In genomic region chr5:6949230-6949629, GRCh38 we compare ENCODE assay signal across 28 cellular contexts.
DNase-seq lines count a peak whose midpoint lies in the region; ATAC-seq and FAIRE-seq lines count a peak whose summit lies in the region.
"Had no signal": no experiment of that assay in that cellular context is flagged by ENCODE, and none has a peak within 500 bp of the region (broad histone marks: within the 10 kb centered on the region; RNA-seq: fewer than 3 reads in every experiment).

No MANE protein-coding gene starts in this region.

- H3K4me3 ChIP-seq in mesendoderm (ENCODE audit: low read length) (no peak overlapping the region), trophoblast cell (ENCODE audit: low read depth, low read length) (no peak overlapping the region)
- H3K4me3 ChIP-seq: BLaER1, GM12878 had no signal

- H3K4ac ChIP-seq in mesendoderm (ENCODE audit: low read depth, low read length) (no peak overlapping the region), trophoblast cell (ENCODE audit: low read depth, low read length) (no peak overlapping the region)

- no peaks in the 10 kb centered on the region for H3K27me3 ChIP-seq in mesendoderm (ENCODE audit: insufficient read depth, low read length, poor library complexity)
- H3K27me3 ChIP-seq in trophoblast cell (ENCODE audit: insufficient read depth, low read length): no peaks in the 10 kb centered on the region
- H3K27me3 ChIP-seq: BE2C, BLaER1 had no signal

- no peak overlapping the region for H4K12ac ChIP-seq in trophoblast cell (ENCODE audit: low read depth, low read length)

- H3K9me3 ChIP-seq in trophoblast cell (ENCODE audit: insufficient read depth, low read depth, low read length): no peaks in the 10 kb centered on the region
- H3K9me3 ChIP-seq: BE2C, BLaER1 had no signal

- H3K36me3 ChIP-seq in mesendoderm (ENCODE audit: control insufficient read depth, insufficient read depth, low read length): no peaks in the 10 kb centered on the region
- H3K36me3 ChIP-seq in trophoblast cell (ENCODE audit: control insufficient read depth in 1 of 2, insufficient read depth in 2 of 2, low read length in 2 of 2): no peaks in the 10 kb centered on the region
- H3K36me3 ChIP-seq: BE2C, BLaER1 had no signal

- H3K4me2 ChIP-seq in mesendoderm (ENCODE audit: low read length): no peak overlapping the region
- no peak overlapping the region for H3K4me2 ChIP-seq in trophoblast cell (ENCODE audit: low read length)
- H3K4me2 ChIP-seq: BLaER1 had no signal

- H3K14ac ChIP-seq in trophoblast cell (ENCODE audit: low read length): no peak overlapping the region

- H3K79me2 ChIP-seq in mesendoderm (ENCODE audit: control insufficient read depth, insufficient read depth, low read length): no peaks in the 10 kb centered on the region
- no peaks in the 10 kb centered on the region for H3K79me2 ChIP-seq in trophoblast cell (ENCODE audit: control insufficient read depth, insufficient read depth, low read length, poor library complexity)

- H2AFZ ChIP-seq in trophoblast cell (ENCODE audit: insufficient read depth, low read length, poor library complexity): no peak overlapping the region

- H4K91ac ChIP-seq in trophoblast cell (ENCODE audit: low read depth, low read length): no peak overlapping the region

- no peak overlapping the region for H3K9ac ChIP-seq in mesendoderm (ENCODE audit: low read length)
- no peak overlapping the region for H3K9ac ChIP-seq in trophoblast cell (ENCODE audit: low read length)
- H3K9ac ChIP-seq: BLaER1 had no signal

- no peaks in the 10 kb centered on the region for H3K4me1 ChIP-seq in mesendoderm (ENCODE audit: control insufficient read depth, low read depth, low read length)
- H3K4me1 ChIP-seq in trophoblast cell (ENCODE audit: control insufficient read depth in 1 of 2, insufficient read depth in 2 of 2, low read length in 2 of 2): peaks cover 5 to 9% of the 10 kb centered on the region in 2 experiments
- H3K4me1 ChIP-seq: BE2C, BLaER1 had no signal

- H2AK5ac ChIP-seq in mesendoderm (ENCODE audit: low read length) (no peak overlapping the region), trophoblast cell (ENCODE audit: low read length) (no peak overlapping the region)

- H3K27ac ChIP-seq in mesendoderm (ENCODE audit: low read depth, low read length): no peak overlapping the region
- H3K27ac ChIP-seq in trophoblast cell (ENCODE audit: low read depth, low read length): no peak overlapping the region
- H3K27ac ChIP-seq: BLaER1 had no signal

- no peak overlapping the region for H3K18ac ChIP-seq in mesendoderm (ENCODE audit: low read length)
- H3K18ac ChIP-seq in trophoblast cell (ENCODE audit: low read length): no peak overlapping the region

- ATAC-seq in left lobe of liver: no peak
- ATAC-seq: GM12878 had no signal

- H3K56ac ChIP-seq in mesendoderm (ENCODE audit: low read length): no peak overlapping the region

- no peak for FAIRE-seq in HTR-8/SVneo (lab: Jason Lieb, UNC)
- FAIRE-seq: A204.1, GM12878, GM12892, GM18507, GM19239 had no signal

- H2BK120ac ChIP-seq in mesendoderm (ENCODE audit: low read depth, low read length) (no peak overlapping the region), trophoblast cell (ENCODE audit: insufficient read depth, low read length, poor library complexity) (no peak overlapping the region)

- DNase-seq in RPMI7951 (ENCODE audit: low read depth) (peak; percentile 75), mesendoderm (no peak), trophoblast cell (peak; percentile 46 to 89), globus pallidus (ENCODE audit: low spot score) (no peak), left lobe of liver (ENCODE audit: low spot score) (no peak), HTR-8/SVneo (ENCODE audit: insufficient read length, low spot score) (no peak)
- DNase-seq in activated CD4-positive, alpha-beta T cell treated with anti-CD3 and anti-CD28 coated beads for 1 hour: no peak
- DNase-seq: 8988T; ACHN; BE2C; C1 segment of cervical spinal cord; CD4-positive, alpha-beta memory T cell; CD4-positive, CD25-positive, alpha-beta regulatory T cell; CD8-positive, alpha-beta memory T cell; COR-L47; DMS 273 treated with DMSO at 0.1 percent for 48 hours; DMS153; DMS53; DMS79; DND-41; EL; GDM1 had no signal

- H2BK12ac ChIP-seq in trophoblast cell (ENCODE audit: low read length): no peak overlapping the region

- peak overlapping the region; percentile 45 for H3K23ac ChIP-seq in mesendoderm (ENCODE audit: low read length)
- H3K23ac ChIP-seq in trophoblast cell (ENCODE audit: low read length): no peak overlapping the region

- no peak overlapping the region for H4K5ac ChIP-seq in mesendoderm (ENCODE audit: low read length)

- no peak overlapping the region for H4K8ac ChIP-seq in mesendoderm (ENCODE audit: low read depth, low read length)
- H4K8ac ChIP-seq in trophoblast cell (ENCODE audit: low read depth, low read length): no peak overlapping the region

- H2BK5ac ChIP-seq in mesendoderm (ENCODE audit: low read length) (no peak overlapping the region), trophoblast cell (ENCODE audit: low read depth, low read length, poor library complexity) (no peak overlapping the region)

- WGBS in mesendoderm (ENCODE audit: extremely low coverage, insufficient coverage, low lambda C conversion rate): no CpG with 5 or more reads among the region's 3 CpGs
- WGBS in trophoblast cell (ENCODE audit: extremely low coverage, insufficient coverage, insufficient read length): no CpG with 5 or more reads among the region's 3 CpGs

- H2BK15ac ChIP-seq in mesendoderm (replicated peaks; ENCODE audit: low read depth): no peak overlapping the region

- H3K79me1 ChIP-seq in mesendoderm (ENCODE audit: low read length) (no peaks in the 10 kb centered on the region), trophoblast cell (ENCODE audit: low read length) (no peaks in the 10 kb centered on the region)

Comparison
In these comparisons a context has a peak if more than half of its experiments do, and no peak if none do; other contexts are left out.
1. DNase-seq: peak in RPMI7951 (single experiment) and trophoblast cell (2 of 2); none in mesendoderm (single experiment), activated CD4-positive, alpha-beta T cell treated with anti-CD3 and anti-CD28 coated beads for 1 hour (single experiment), globus pallidus (single experiment), left lobe of liver (single experiment) and HTR-8/SVneo (single experiment).